24 cellular contexts compared by ENCODE assay signal in the genomic region with DNA sequence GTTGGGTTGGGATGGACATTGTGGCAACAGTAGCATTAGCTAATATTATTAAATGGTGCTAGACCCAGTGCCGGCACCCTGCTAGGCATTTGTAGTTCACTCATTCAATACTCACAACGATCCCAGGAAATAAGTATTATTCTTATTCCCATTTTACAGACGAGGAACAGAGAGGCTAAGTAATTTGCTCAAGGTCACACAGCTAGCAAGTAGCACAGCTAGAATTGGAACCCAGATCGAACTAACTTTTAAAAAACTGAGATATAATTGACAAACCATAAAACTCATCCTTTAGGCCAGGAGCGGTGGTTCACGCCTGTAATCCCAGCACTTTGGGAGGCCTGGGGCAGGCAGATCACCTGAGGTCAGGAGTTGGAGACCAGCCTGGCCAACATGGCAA.
DNase-seq lines count a peak whose midpoint lies in the region; ATAC-seq, FAIRE-seq and TF ChIP-seq lines count a peak whose summit lies in the region.
"Had no signal": no experiment of that assay in that cellular context is flagged by ENCODE, and none has a peak within 500 bp of the region (broad histone marks: within the 10 kb centered on the region; RNA-seq: fewer than 3 reads in every experiment).

No MANE protein-coding gene starts in this region.

- H3K79me2 ChIP-seq in HepG2 (ENCODE audit: insufficient read depth, low read length): no peaks in the 10 kb centered on the region
- H3K79me2 ChIP-seq in K562 (ENCODE audit: control insufficient read depth, insufficient read depth, low read length): no peaks in the 10 kb centered on the region

- no peaks in the 10 kb centered on the region for H3K27me3 ChIP-seq in HepG2 (ENCODE audit: control insufficient read depth in 1 of 2, insufficient read depth in 2 of 2, low read length in 2 of 2)
- no peaks in the 10 kb centered on the region for H3K27me3 ChIP-seq in right lobe of liver
- H3K27me3 ChIP-seq in K562 (ENCODE audit: control insufficient read depth in 2 of 2, insufficient read depth in 2 of 2, low read length in 2 of 2): peaks cover 0 to 17% of the 10 kb centered on the region in 2 experiments; a peak in 2 of 5 replicates
- H3K27me3 ChIP-seq: BE2C, BLaER1 had no signal

- H3K9ac ChIP-seq in HepG2 (ENCODE audit: insufficient read depth, low read depth, low read length) (no peak overlapping the region), K562 (ENCODE audit: insufficient read depth in 1 of 2, low read depth in 2 of 2, low read length in 2 of 2) (no peak overlapping the region)
- H3K9ac ChIP-seq: BLaER1 had no signal

- H3K4me1 ChIP-seq in HepG2 (ENCODE audit: insufficient read depth, low read length) (no peaks in the 10 kb centered on the region), right lobe of liver (no peaks in the 10 kb centered on the region), K562 (replicated peaks in 1 of 2; ENCODE audit: control insufficient read depth in 2 of 2, insufficient read depth in 2 of 2, low read length in 2 of 2) (no peaks in the 10 kb centered on the region)
- H3K4me1 ChIP-seq: BE2C had no signal

- intact Hi-C loops in HepG2 (cut with micrococcal nuclease; ENCODE audit: unreplicated experiment): no loop called here
- intact Hi-C loops in right lobe of liver (cut with DNase I): no loop called here
- intact Hi-C loops in K562 (cut with micrococcal nuclease): loop anchor here (5.0 kb wide), 1 partner anchor 267 kb away; no protein-coding TSS in a partner anchor

- H3K27ac ChIP-seq in HepG2 (ENCODE audit: extremely low read length, insufficient read depth, low read length) (no peak overlapping the region), right lobe of liver (no peak overlapping the region), K562 (ENCODE audit: extremely low read depth, low read depth, low read length) (no peak overlapping the region)
- H3K27ac ChIP-seq: 22Rv1, BLaER1 had no signal

- TF ChIP-seq RAD21 in HepG2 (CRISPR knock-in tag; IDR thresholded peaks at IDR 0.05): no peak
- TF ChIP-seq RAD21 in K562 (CRISPR knock-in tag; conservative IDR thresholded peaks at IDR 0.05 in 1 of 2, IDR thresholded peaks at IDR 0.05 in 1 of 2): no peak

- FAIRE-seq in HepG2 (lab: Jason Lieb, UNC) (no peak), K562 (lab: Jason Lieb, UNC) (no peak)
- FAIRE-seq: GM12878, GM12892, GM18507 had no signal

- WGBS in HepG2 (ENCODE audit: low lambda C conversion rate): 89% methylated on average over 6 of the region's 6 CpGs
- 88% methylated on average over 6 of the region's 6 CpGs for WGBS in right lobe of liver (ENCODE audit: insufficient coverage, low coverage, low lambda C conversion rate, missing lambda C conversion rate)
- 1% methylated on average over 6 of the region's 6 CpGs for WGBS in K562 (ENCODE audit: insufficient coverage, low coverage, missing lambda C conversion rate)

- DNase-seq in HepG2 (ENCODE audit: low spot score) (no peak), right lobe of liver (no peak), K562 (ENCODE audit: extremely low read depth in 1 of 4, low spot score in 3 of 4) (no peak), NCI-H526 treated with DMSO at 0.1 percent for 48 hours (lab: John Stamatoyannopoulos, UW) (no peak), SKM-1 treated with dmso at 0.1 percent for 144 hours (lab: John Stamatoyannopoulos, UW; ENCODE audit: unreplicated experiment) (no peak)
- DNase-seq: ACHN; BE2C; C1 segment of cervical spinal cord; CD4-positive, alpha-beta memory T cell; CD4-positive, CD25-positive, alpha-beta regulatory T cell; CD8-positive, alpha-beta memory T cell; COR-L47; DMS 273 treated with DMSO at 0.1 percent for 48 hours; DMS153; DMS53; DMS79; DND-41; EL; GDM1 had no signal

- H2AFZ ChIP-seq in HepG2 (ENCODE audit: low read length): no peak overlapping the region
- no peak overlapping the region for H2AFZ ChIP-seq in K562 (ENCODE audit: low read depth, low read length)

- H3K9me3 ChIP-seq in HepG2 (ENCODE audit: low read length): peaks cover 15% of the 10 kb centered on the region
- no peaks in the 10 kb centered on the region for H3K9me3 ChIP-seq in right lobe of liver
- H3K9me3 ChIP-seq in K562 (replicated peaks; ENCODE audit: control insufficient read depth, insufficient read depth, low read depth, low read length): 0 out of 2 replicates have a peak, but pooled peaks cover 3% of the 10 kb centered on the region

- TF ChIP-seq EP300 in HepG2 (IDR thresholded peaks at IDR 0.05; ENCODE audit: low read depth in 2 of 2, low read length in 2 of 2): no peak
- no peak for TF ChIP-seq EP300 in HepG2 (CRISPR knock-in tag; IDR thresholded peaks at IDR 0.05; ENCODE audit: borderline replicate concordance)
- TF ChIP-seq EP300 in K562 (IDR thresholded peaks at IDR 0.05; ENCODE audit: low read length): no peak

- no peak for ATAC-seq in HepG2
- no peak for ATAC-seq in right lobe of liver
- ATAC-seq in K562: no peak
- ATAC-seq: GM12878 had no signal

- POLR2A ChIA-PET in HepG2 (lab: Yijun Ruan, JAX) (no interaction called here), K562 (lab: Yijun Ruan, JAX) (no interaction called here)

- no peak overlapping the region for H3K4me2 ChIP-seq in HepG2 (ENCODE audit: low read depth, low read length)
- no peak overlapping the region for H3K4me2 ChIP-seq in K562 (ENCODE audit: insufficient read depth, low read length)
- H3K4me2 ChIP-seq: BLaER1 had no signal

- H3K4me3 ChIP-seq in HepG2 (replicated peaks in 1 of 3; ENCODE audit: insufficient read depth in 1 of 3, low read depth in 2 of 3, low read length in 3 of 3): no peak overlapping the region
- no peak overlapping the region for H3K4me3 ChIP-seq in right lobe of liver
- no peak overlapping the region for H3K4me3 ChIP-seq in K562
- H3K4me3 ChIP-seq: BLaER1, GM12878 had no signal

- H3K9me1 ChIP-seq in K562 (ENCODE audit: control insufficient read depth, insufficient read depth, low read length): no peaks in the 10 kb centered on the region

- in situ Hi-C loops in HepG2 (cut with HindIII; ENCODE audit: extremely low pct_ligation_motif_present, low pct_unique_long_range_greater_than_20kb): no loop called here
- in situ Hi-C loops in K562 (cut with MboI): no loop called here

- H3K36me3 ChIP-seq in HepG2 (replicated peaks in 1 of 2; ENCODE audit: control insufficient read depth in 1 of 2, insufficient read depth in 2 of 2, low read length in 2 of 2) (peaks cover 0 to 4% of the 10 kb centered on the region in 2 experiments; a peak in 1 of 5 replicates), right lobe of liver (no peaks in the 10 kb centered on the region), K562 (ENCODE audit: control insufficient read depth, insufficient read depth, low read length) (no peaks in the 10 kb centered on the region)
- H3K36me3 ChIP-seq: BE2C had no signal

- no peak for TF ChIP-seq CTCF in HepG2 (CRISPR knock-in tag; IDR thresholded peaks at IDR 0.05)
- no peak for TF ChIP-seq CTCF in right lobe of liver (IDR thresholded peaks at IDR 0.05)
- no peak for TF ChIP-seq CTCF in K562 (IDR thresholded peaks at IDR 0.05 in 2 of 3, conservative IDR thresholded peaks at IDR 0.05 in 1 of 3; ENCODE audit: insufficient read depth in 2 of 3, low read depth in 1 of 3, low read length in 3 of 3)

- no peak for TF ChIP-seq POLR2A in HepG2 (IDR thresholded peaks at IDR 0.05; ENCODE audit: insufficient read depth in 1 of 2, low read depth in 2 of 2, low read length in 2 of 2)
- no peak for TF ChIP-seq POLR2A in right lobe of liver (IDR thresholded peaks at IDR 0.05)
- no peak for TF ChIP-seq POLR2A in K562 (conservative IDR thresholded peaks at IDR 0.05)

- CTCF ChIA-PET in HepG2 (lab: Yijun Ruan, JAX; ENCODE audit: low intra/inter-chr PET ratio, low total read pairs) (no interaction called here), K562 (lab: Yijun Ruan, JAX; ENCODE audit: low intra/inter-chr PET ratio) (no interaction called here)

- BruUV-seq in HepG2 (replicated peaks; lab: Mats Ljungman, UMichigan) (no TSS peak), K562 (replicated peaks; lab: Mats Ljungman, UMichigan) (no TSS peak)

- H4K20me1 ChIP-seq in HepG2 (ENCODE audit: insufficient read depth, low read length) (no peaks in the 10 kb centered on the region), K562 (replicated peaks; ENCODE audit: control insufficient read depth, insufficient read depth, low read length) (peaks cover 6% of the 10 kb centered on the region; the same call in 1 of the 2 replicates)
- H4K20me1 ChIP-seq: BLaER1 had no signal

TF ChIP-seq in HepG2, 621 proteins besides CTCF, POLR2A, EP300 and RAD21:
- no peak for TF ChIP-seq ZSCAN22 (CRISPR knock-in tag; IDR thresholded peaks at IDR 0.05)
- TF ChIP-seq ZMYM3 (CRISPR knock-in tag; IDR thresholded peaks at IDR 0.05): peak; percentile 23; the same call in 1 of the 2 replicates
- peak; percentile 56; the same call in 1 of the 2 replicates for TF ChIP-seq ZNF768 (CRISPR knock-in tag; IDR thresholded peaks at IDR 0.05)
- TF ChIP-seq CREM (IDR thresholded peaks at IDR 0.05): no peak
- no peak for TF ChIP-seq CREM (CRISPR knock-in tag; IDR thresholded peaks at IDR 0.05)

TF ChIP-seq in K562, 482 proteins besides CTCF, POLR2A, EP300 and RAD21:
- peak; percentile 51; the same call in 1 of the 2 replicates for TF ChIP-seq BCOR (IDR thresholded peaks at IDR 0.05)
- TF ChIP-seq, protein P1, sequence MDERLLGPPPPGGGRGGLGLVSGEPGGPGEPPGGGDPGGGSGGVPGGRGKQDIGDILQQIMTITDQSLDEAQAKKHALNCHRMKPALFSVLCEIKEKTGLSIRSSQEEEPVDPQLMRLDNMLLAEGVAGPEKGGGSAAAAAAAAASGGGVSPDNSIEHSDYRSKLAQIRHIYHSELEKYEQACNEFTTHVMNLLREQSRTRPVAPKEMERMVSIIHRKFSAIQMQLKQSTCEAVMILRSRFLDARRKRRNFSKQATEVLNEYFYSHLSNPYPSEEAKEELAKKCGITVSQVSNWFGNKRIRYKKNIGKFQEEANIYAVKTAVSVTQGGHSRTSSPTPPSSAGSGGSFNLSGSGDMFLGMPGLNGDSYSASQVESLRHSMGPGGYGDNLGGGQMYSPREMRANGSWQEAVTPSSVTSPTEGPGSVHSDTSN (CRISPR knock-in tag; IDR thresholded peaks at IDR 0.05; ENCODE audit: low read depth): no peak
- TF ChIP-seq, protein P1 (tag; conservative IDR thresholded peaks at IDR 0.05; ENCODE audit: low read depth): no peak
- TF ChIP-seq RBM25 (IDR thresholded peaks at IDR 0.05; ENCODE audit: low read depth, low read length, severe bottlenecking): peak; percentile 81
- TF ChIP-seq ADNP (tag; IDR thresholded peaks at IDR 0.05): peak; percentile 16; the same call in 1 of the 2 replicates
- peak; percentile 68 for TF ChIP-seq ZFP36 (IDR thresholded peaks at IDR 0.05; ENCODE audit: low read depth, low read length, partially characterized antibody)
